8 cellular contexts compared by ENCODE assay signal in genomic region chr1:94246692-94247145, GRCh38. TPM values are rescaled to one million over a fixed set of nuclear protein-coding genes. Genes with fewer than 3 reads are reported as not detected.
DNase-seq lines count a peak whose midpoint lies in the region; ATAC-seq and TF ChIP-seq lines count a peak whose summit lies in the region.

No MANE protein-coding gene starts in this region.

- H3K9me3 Mint-ChIP-seq in naive thymus-derived CD8-positive, alpha-beta T cell, result peaks cover 7 to 33% (median 27%) of the 10 kb centered on the region in 9 donors

- H3K4me3 Mint-ChIP-seq in naive thymus-derived CD8-positive, alpha-beta T cell, result peak overlapping the region; percentile 66 to 84 (median 76)

- H3K36me3 ChIP-seq in BE2C, result no peaks in the 10 kb centered on the region
- no peaks in the 10 kb centered on the region for H3K36me3 ChIP-seq in endocrine pancreas (ENCODE audit: control insufficient read depth, insufficient read depth, low read length)

- ATAC-seq in naive thymus-derived CD8-positive, alpha-beta T cell, result no peak
- ATAC-seq in GM21390 (IDR thresholded peaks at IDR 0.05; ENCODE audit: unreplicated experiment), result no peak
- no peak for ATAC-seq in HG03175 (IDR thresholded peaks at IDR 0.05; ENCODE audit: unreplicated experiment)

- no peak for DNase-seq in BE2C
- DNase-seq in M059J (ENCODE audit: low read depth), result peak; percentile 55
- DNase-seq in naive thymus-derived CD8-positive, alpha-beta T cell, result no peak
- DNase-seq in GM19240 (ENCODE audit: insufficient read length, low spot score), result no peak
- DNase-seq in NK-92 treated with Interleukin-12 subunit alpha and Interleukin-12 subunit beta, amount 100 ng/mL, for 24 hours (lab: John Stamatoyannopoulos, UW), result no peak

- POLR2A ChIA-PET in naive thymus-derived CD8-positive, alpha-beta T cell (lab: Charles Lee), result no interaction called here

- H3K4me1 Mint-ChIP-seq in naive thymus-derived CD8-positive, alpha-beta T cell, result peaks cover 9 to 16% (median 10%) of the 10 kb centered on the region in 4 donors

- TF ChIP-seq CTCF in BE2C (IDR thresholded peaks at IDR 0.05; ENCODE audit: low read depth, low read length), result no peak

- H3K9me3 ChIP-seq in BE2C (no peaks in the 10 kb centered on the region), endocrine pancreas (ENCODE audit: control insufficient read depth, low read length) (no peaks in the 10 kb centered on the region)

- no peak overlapping the region for H3K9ac ChIP-seq in endocrine pancreas (ENCODE audit: control insufficient read depth, insufficient read depth, low read length)

- H3K27me3 Mint-ChIP-seq in naive thymus-derived CD8-positive, alpha-beta T cell, result peaks cover 51 to 93% (median 70%) of the 10 kb centered on the region in 5 donors

- H3K27me3 ChIP-seq in BE2C (peaks cover 16% of the 10 kb centered on the region), endocrine pancreas (ENCODE audit: control insufficient read depth, insufficient read depth, low read length) (no peaks in the 10 kb centered on the region)

- no peak overlapping the region for H3K27ac Mint-ChIP-seq in naive thymus-derived CD8-positive, alpha-beta T cell

- H3K4me3 ChIP-seq in BE2C (ENCODE audit: low read depth, low read length) (peak overlapping the region; percentile 42), endocrine pancreas (ENCODE audit: control insufficient read depth, insufficient read depth, low read length) (peak overlapping the region; percentile 22)

- H3K4me1 ChIP-seq in BE2C (no peaks in the 10 kb centered on the region), endocrine pancreas (ENCODE audit: control insufficient read depth, insufficient read depth, low read length) (no peaks in the 10 kb centered on the region)

- H3K36me3 Mint-ChIP-seq in naive thymus-derived CD8-positive, alpha-beta T cell, result peaks cover 4 to 31% (median 5%) of the 10 kb centered on the region in 3 donors

RNA-seq across cellular contexts. Expression of gene ARHGAP29, which starts 9.3 kb away (rescaled TPM):
- polyA plus RNA-seq in BE2C (2012; ENCODE audit: insufficient read depth, insufficient read length, low read depth), result 0.22 TPM
- total RNA-seq in M059J (2014; rRNA removed; shearing (Covaris generic)), result 37.2 and 55.9 TPM in 2 replicates
- not detected for total RNA-seq in naive thymus-derived CD8-positive, alpha-beta T cell
- polyA plus RNA-seq in naive thymus-derived CD8-positive, alpha-beta T cell, result not detected

Comparison
In these comparisons a context has a peak if more than half of its experiments do, and no peak if none do; other contexts are left out.
1. RNA of gene ARHGAP29, which starts 9.3 kb away (total RNA-seq): 37.2 to 55.9 TPM in M059J; not detected in naive thymus-derived CD8-positive, alpha-beta T cell; every median in the first group is over 10 times any median in the second.